Comparison of ENCODE assay signal across 16 cellular contexts in the genomic region with DNA sequence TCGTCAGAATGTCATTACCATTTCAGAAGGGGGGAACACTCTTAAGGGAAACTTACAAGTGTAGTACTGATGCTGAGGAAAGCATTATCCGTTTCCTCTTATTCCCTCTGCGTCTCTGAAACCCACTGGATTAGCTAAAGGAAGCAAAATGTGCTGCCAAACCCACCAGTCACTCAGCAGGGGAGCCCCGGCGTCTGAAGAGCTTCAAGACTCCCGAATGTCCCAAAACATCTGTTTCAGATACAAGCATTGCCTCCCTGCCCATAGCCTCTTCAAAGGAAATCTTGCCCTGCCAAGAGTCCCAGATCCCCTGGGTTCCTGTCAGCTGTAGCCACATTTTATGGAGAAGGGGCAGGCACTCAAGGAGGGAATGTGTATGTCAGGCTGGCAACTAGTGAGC. TPM values are rescaled to one million over a fixed set of nuclear protein-coding genes. Genes with fewer than 3 reads are reported as not detected.
DNase-seq lines count a peak whose midpoint lies in the region; ATAC-seq and TF ChIP-seq lines count a peak whose summit lies in the region.
"Had no signal": no experiment of that assay in that cellular context is flagged by ENCODE, and none has a peak within 500 bp of the region (broad histone marks: within the 10 kb centered on the region; RNA-seq: fewer than 3 reads in every experiment).

No MANE protein-coding gene starts in this region.

- TF ChIP-seq POLR2A in suprapubic skin (IDR thresholded peaks at IDR 0.05): no peak

- H3K9me3 ChIP-seq in mammary epithelial cell (replicated peaks; ENCODE audit: insufficient read depth, low read length) (no peaks in the 10 kb centered on the region), suprapubic skin (no peaks in the 10 kb centered on the region)
- H3K9me3 ChIP-seq: HAP-1 had no signal

- H3K27me3 Mint-ChIP-seq in GM23338 (ENCODE audit: insufficient read depth, low read depth, poor library complexity): peaks cover 16% of the 10 kb centered on the region
- H3K27me3 Mint-ChIP-seq in neural crest cell (ENCODE audit: low read depth): peaks cover 45% of the 10 kb centered on the region

- H3K4me3 Mint-ChIP-seq in GM23338: peak overlapping the region; percentile 68; the same call in 1 of the 3 replicates
- H3K4me3 Mint-ChIP-seq in neural crest cell: peak overlapping the region; percentile 38
- H3K4me3 Mint-ChIP-seq: CD8-positive, alpha-beta T cell had no signal

- CTCF ChIA-PET in mammary epithelial cell (lab: Charles Lee; ENCODE audit: low non-redundant PET): no interaction called here

- H3K36me3 ChIP-seq in GM23338 (ENCODE audit: insufficient read depth) (no peaks in the 10 kb centered on the region), mammary epithelial cell (ENCODE audit: insufficient read depth, low read length) (no peaks in the 10 kb centered on the region), suprapubic skin (no peaks in the 10 kb centered on the region)
- H3K36me3 ChIP-seq: HAP-1 had no signal

- DNase-seq in GM23338 (ENCODE audit: low spot score): peak; percentile 21
- peak; percentile 95 for DNase-seq in NCI-H446 treated with DMSO at 0.1 percent for 48 hours (lab: John Stamatoyannopoulos, UW)
- DNase-seq in neural crest cell (ENCODE audit: low read depth, low spot score): no peak
- DNase-seq in mammary epithelial cell: no peak
- DNase-seq in suprapubic skin (ENCODE audit: low spot score in 2 of 2): no peak
- DNase-seq in NCI-H69 (lab: John Stamatoyannopoulos, UW): no peak
- DNase-seq: CD8-positive, alpha-beta T cell; COR-L47; DND-41; GF-D8 had no signal

- dilution Hi-C loops in mammary epithelial cell (cut with HindIII; ENCODE audit: low sequenced_read_pairs): no loop called here

- intact Hi-C loops in mammary epithelial cell (cut with micrococcal nuclease): loop anchor here (2.0 to 5.0 kb wide), 2 partner anchors 760 to 834 kb away; no protein-coding TSS in a partner anchor

- peaks cover 11% of the 10 kb centered on the region; the same call in 1 of the 2 replicates for H3K4me1 ChIP-seq in GM23338 (ENCODE audit: insufficient read depth)
- H3K4me1 ChIP-seq in mammary epithelial cell (ENCODE audit: insufficient read depth, low read length): no peaks in the 10 kb centered on the region
- H3K4me1 ChIP-seq in suprapubic skin: peaks cover 14% of the 10 kb centered on the region
- H3K4me1 ChIP-seq: HAP-1 had no signal

- H3K27ac ChIP-seq in GM23338 (ENCODE audit: low read depth): no peak overlapping the region
- peak overlapping the region; percentile 6 for H3K27ac ChIP-seq in angular gyrus (ENCODE audit: low read depth, low read length)
- H3K27ac ChIP-seq in mammary epithelial cell (ENCODE audit: insufficient read depth, low read depth, low read length): no peak overlapping the region
- H3K27ac ChIP-seq in suprapubic skin: no peak overlapping the region
- H3K27ac ChIP-seq: HL-60 had no signal

- H4K20me1 ChIP-seq in GM23338 (replicated peaks; ENCODE audit: insufficient read depth): no peaks in the 10 kb centered on the region
- H4K20me1 ChIP-seq in mammary epithelial cell (ENCODE audit: insufficient read depth, low read length): no peaks in the 10 kb centered on the region

- no TSS peak for BruUV-seq in mammary epithelial cell (replicated peaks; lab: Mats Ljungman, UMichigan)

- H3K79me2 ChIP-seq in GM23338 (replicated peaks; ENCODE audit: insufficient read depth): peaks cover 11% of the 10 kb centered on the region; the same call in 1 of the 2 replicates
- no peaks in the 10 kb centered on the region for H3K79me2 ChIP-seq in mammary epithelial cell (ENCODE audit: insufficient read depth, low read length)

- H3K9me3 Mint-ChIP-seq in GM23338 (no peaks in the 10 kb centered on the region; the same call in 2 of the 3 replicates), neural crest cell (no peaks in the 10 kb centered on the region)

- H2AFZ ChIP-seq in GM23338 (0 out of 2 replicates have a peak overlapping the region, but pooled peaks have one; percentile 2), mammary epithelial cell (ENCODE audit: low read depth, low read length) (no peak overlapping the region)

- in situ Hi-C loops in mammary epithelial cell (cut with MboI; ENCODE audit: low sequenced_read_pairs in 2 of 2): no loop called here

- ATAC-seq in GM23338: no peak
- ATAC-seq: CD8-positive, alpha-beta T cell had no signal

- TF ChIP-seq CTCF in GM23338 (conservative IDR thresholded peaks at IDR 0.05; ENCODE audit: low read depth in 2 of 2) (no peak), neural crest cell (conservative IDR thresholded peaks at IDR 0.05) (no peak), mammary epithelial cell (conservative IDR thresholded peaks at IDR 0.05 in 1 of 2, IDR thresholded peaks at IDR 0.05 in 1 of 2; ENCODE audit: extremely low read depth in 1 of 2, insufficient read depth in 1 of 2, low read depth in 1 of 2, low read length in 2 of 2) (no peak), suprapubic skin (IDR thresholded peaks at IDR 0.05) (no peak)

- no peak for TF ChIP-seq EP300 in suprapubic skin (IDR thresholded peaks at IDR 0.05)

- 45% methylated on average over 6 of the region's 6 CpGs for WGBS in mammary epithelial cell (ENCODE audit: low coverage, missing lambda C conversion rate)
- 54% methylated on average over 6 of the region's 6 CpGs for WGBS in suprapubic skin

- no peaks in the 10 kb centered on the region for H3K9me2 ChIP-seq in GM23338 (ENCODE audit: insufficient read depth)

- H3K27ac Mint-ChIP-seq in GM23338: no peak overlapping the region
- no peak overlapping the region for H3K27ac Mint-ChIP-seq in neural crest cell (ENCODE audit: unreplicated experiment)
- H3K27ac Mint-ChIP-seq: CD14-positive monocyte; CD8-positive, alpha-beta T cell had no signal

- peaks cover 10% of the 10 kb centered on the region for H3K27me3 ChIP-seq in GM23338 (ENCODE audit: insufficient read depth)
- H3K27me3 ChIP-seq in mammary epithelial cell (ENCODE audit: insufficient read depth, low read length): peaks cover 5% of the 10 kb centered on the region
- H3K27me3 ChIP-seq in suprapubic skin: peaks cover 52% of the 10 kb centered on the region

- H3K4me2 ChIP-seq in GM23338: 0 out of 2 replicates have a peak overlapping the region, but pooled peaks have one; percentile 75
- no peak overlapping the region for H3K4me2 ChIP-seq in mammary epithelial cell (ENCODE audit: insufficient read depth, low read depth, low read length)

- H3K36me3 Mint-ChIP-seq in GM23338 (ENCODE audit: low read depth): no peaks in the 10 kb centered on the region
- H3K36me3 Mint-ChIP-seq in neural crest cell (ENCODE audit: low read depth): no peaks in the 10 kb centered on the region
- H3K36me3 Mint-ChIP-seq: CD14-positive monocyte; CD8-positive, alpha-beta T cell had no signal

- H3F3A ChIP-seq in GM23338 (replicated peaks; ENCODE audit: low read depth): no peaks in the 10 kb centered on the region

- H3K4me3 ChIP-seq in GM23338: no peak overlapping the region
- H3K4me3 ChIP-seq in mammary epithelial cell (replicated peaks in 1 of 3; ENCODE audit: insufficient read depth in 1 of 3, low read depth in 2 of 3, low read length in 3 of 3): no peak overlapping the region
- H3K4me3 ChIP-seq in suprapubic skin: no peak overlapping the region
- H3K4me3 ChIP-seq: HAP-1 had no signal

- H3K9ac ChIP-seq in mammary epithelial cell (ENCODE audit: insufficient read depth, low read length): no peak overlapping the region

- peaks cover 37% of the 10 kb centered on the region for H3K4me1 Mint-ChIP-seq in GM23338
- H3K4me1 Mint-ChIP-seq in neural crest cell: peaks cover 16% of the 10 kb centered on the region

TF ChIP-seq in GM23338, 12 proteins besides CTCF, POLR2A, EP300 and RAD21:
- TF ChIP-seq, protein P1, sequence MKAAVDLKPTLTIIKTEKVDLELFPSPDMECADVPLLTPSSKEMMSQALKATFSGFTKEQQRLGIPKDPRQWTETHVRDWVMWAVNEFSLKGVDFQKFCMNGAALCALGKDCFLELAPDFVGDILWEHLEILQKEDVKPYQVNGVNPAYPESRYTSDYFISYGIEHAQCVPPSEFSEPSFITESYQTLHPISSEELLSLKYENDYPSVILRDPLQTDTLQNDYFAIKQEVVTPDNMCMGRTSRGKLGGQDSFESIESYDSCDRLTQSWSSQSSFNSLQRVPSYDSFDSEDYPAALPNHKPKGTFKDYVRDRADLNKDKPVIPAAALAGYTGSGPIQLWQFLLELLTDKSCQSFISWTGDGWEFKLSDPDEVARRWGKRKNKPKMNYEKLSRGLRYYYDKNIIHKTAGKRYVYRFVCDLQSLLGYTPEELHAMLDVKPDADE (IDR thresholded peaks at IDR 0.05): no peak
- TF ChIP-seq POLR2AphosphoS5 (IDR thresholded peaks at IDR 0.05; ENCODE audit: low read depth): no peak

RNA-seq across cellular contexts. Expression of a gene that starts 1.0 kb away (rescaled TPM):
- total RNA-seq in GM23338 (2014; rRNA removed; shearing (Covaris generic)): 6.9 and 7.4 TPM in 2 replicates
- polyA plus RNA-seq in GM23338 (2016; fragmentation: Nextera tagmentation; extraction: Ambion mirVana) (2.0 and 2.8 TPM in 2 replicates), mammary epithelial cell (not detected)
- total RNA-seq in neural crest cell (1.0 and 1.2 TPM in 2 replicates), mammary epithelial cell (not detected), suprapubic skin (under 1 TPM in 1 of 4 donors, not detected in 3; 0.13 TPM)
- not detected for polyA minus RNA-seq in mammary epithelial cell
- total RNA-seq: CD8-positive, alpha-beta T cell had no signal
- polyA plus RNA-seq: AG04450, BJ, CD14-positive monocyte had no signal

Comparison
In these comparisons a context has a peak if more than half of its experiments do, and no peak if none do; other contexts are left out.
1. DNase-seq: peak in GM23338 (single experiment) and NCI-H446 treated with DMSO at 0.1 percent for 48 hours (single experiment); none in neural crest cell (single experiment), mammary epithelial cell (single experiment), suprapubic skin (0 of 2) and NCI-H69 (single experiment).